In the genomic region with DNA sequence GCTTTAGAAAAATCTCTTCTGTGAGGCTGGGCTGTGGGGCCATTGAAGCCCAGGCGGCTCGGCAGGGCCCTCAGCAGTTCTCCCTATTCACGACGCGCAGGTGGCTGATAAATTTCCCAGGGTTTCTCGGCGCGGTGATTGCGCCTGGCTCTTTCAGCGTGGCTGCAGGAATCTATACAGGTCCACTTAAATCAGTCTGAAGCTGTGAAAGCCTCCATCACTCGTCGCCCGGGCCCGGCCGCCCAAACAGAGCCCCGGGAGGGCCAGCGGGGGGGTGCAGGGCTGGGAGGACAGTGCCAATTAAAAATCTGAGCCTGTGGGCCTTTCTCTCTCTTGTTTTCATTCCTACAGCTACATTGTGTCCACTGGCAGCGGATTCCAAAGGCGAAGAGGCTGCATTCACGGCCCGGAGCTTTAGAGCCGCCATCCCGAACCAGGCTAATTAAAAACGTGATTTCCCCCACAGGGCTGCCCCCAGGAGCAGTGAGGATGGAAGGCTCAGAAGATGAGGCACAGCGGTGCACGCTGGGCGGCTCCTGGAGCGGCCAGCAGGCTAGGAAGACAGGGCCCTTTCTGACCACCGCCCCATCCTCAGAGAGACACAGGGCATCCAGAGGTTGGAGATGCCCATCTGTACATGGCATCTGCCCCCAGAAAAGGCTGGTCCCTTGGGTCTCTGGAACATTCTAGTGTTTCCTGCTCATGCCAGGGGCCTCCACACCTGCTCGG, we compare ENCODE assay signal across 20 cellular contexts.
A peak's percentile ranks its signal among the peaks of the same experiment; 100 is the strongest.
DNase-seq lines count a peak whose midpoint lies in the region; ATAC-seq lines count a peak whose summit lies in the region.
"Had no signal": no experiment of that assay in that cellular context is flagged by ENCODE, and none has a peak within 500 bp of the region (broad histone marks: within the 10 kb centered on the region; RNA-seq: fewer than 3 reads in every experiment).

No MANE protein-coding gene starts in this region.

- H3K27ac ChIP-seq in right cardiac atrium (ENCODE audit: low read length), result peak overlapping the region; percentile 10
- H3K27ac ChIP-seq: A549 had no signal

- H3K27ac Mint-ChIP-seq in activated CD4-positive, alpha-beta T cell treated with anti-CD3 and anti-CD28 coated beads, Interleukin-2, amount 10 ng/mL, durations not matched to agents 7 days and 5 days, result peak overlapping the region; percentile 71
- no peak overlapping the region for H3K27ac Mint-ChIP-seq in activated CD4-positive, alpha-beta T cell treated with anti-CD3 and anti-CD28 coated beads, Interleukin-2, amount 10 ng/mL, durations not matched to agents 24 days and 14 days
- peak overlapping the region; percentile 98 to 99 for H3K27ac Mint-ChIP-seq in T-cell
- peak overlapping the region; percentile 97 for H3K27ac Mint-ChIP-seq in stimulated activated naive B cell treated with anti-CD40 and anti-IgM and Interleukin-4, amounts not matched to agents 10 μg/mL and 1 μg/mL and 100 μg/mL, for 72 hours

- no peaks in the 10 kb centered on the region for H3K27me3 Mint-ChIP-seq in activated CD4-positive, alpha-beta T cell treated with anti-CD3 and anti-CD28 coated beads, Interleukin-2, amount 10 ng/mL, durations not matched to agents 7 days and 5 days
- H3K27me3 Mint-ChIP-seq in activated CD4-positive, alpha-beta T cell treated with anti-CD3 and anti-CD28 coated beads, Interleukin-2, amount 10 ng/mL, durations not matched to agents 24 days and 14 days, result no peaks in the 10 kb centered on the region
- H3K27me3 Mint-ChIP-seq in T-cell, result no peaks in the 10 kb centered on the region
- H3K27me3 Mint-ChIP-seq in stimulated activated naive B cell treated with anti-CD40 and anti-IgM and Interleukin-4, amounts not matched to agents 10 μg/mL and 1 μg/mL and 100 μg/mL, for 72 hours, result no peaks in the 10 kb centered on the region
- H3K27me3 Mint-ChIP-seq: type B pancreatic cell had no signal

- peaks cover 70% of the 10 kb centered on the region for H3K4me1 Mint-ChIP-seq in activated CD4-positive, alpha-beta T cell treated with anti-CD3 and anti-CD28 coated beads, Interleukin-2, amount 10 ng/mL, durations not matched to agents 7 days and 5 days
- H3K4me1 Mint-ChIP-seq in activated CD4-positive, alpha-beta T cell treated with anti-CD3 and anti-CD28 coated beads, Interleukin-2, amount 10 ng/mL, durations not matched to agents 24 days and 14 days, result peaks cover 46% of the 10 kb centered on the region
- H3K4me1 Mint-ChIP-seq in T-cell, result peaks cover 67 to 99% (median 90%) of the 10 kb centered on the region in 3 donors
- peaks cover 86 to 100% of the 10 kb centered on the region in 2 donors for H3K4me1 Mint-ChIP-seq in stimulated activated naive B cell treated with anti-CD40 and anti-IgM and Interleukin-4, amounts not matched to agents 10 μg/mL and 1 μg/mL and 100 μg/mL, for 72 hours

- POLR2A ChIA-PET in activated CD4-positive, alpha-beta T cell treated with anti-CD3 and anti-CD28 coated beads, Interleukin-2, amount 10 ng/mL, durations not matched to agents 7 days and 5 days (lab: Charles Lee), result no interaction called here
- POLR2A ChIA-PET in T-cell (lab: Charles Lee), result no interaction called here

- no peaks in the 10 kb centered on the region for H3K9me3 ChIP-seq in right cardiac atrium (ENCODE audit: control insufficient read depth, low read length)
- H3K9me3 ChIP-seq: A549, sigmoid colon had no signal

- no peaks in the 10 kb centered on the region for H3K27me3 ChIP-seq in right cardiac atrium (ENCODE audit: control insufficient read depth, insufficient read depth)
- H3K27me3 ChIP-seq: sigmoid colon had no signal

- H3K4me3 Mint-ChIP-seq in activated CD4-positive, alpha-beta T cell treated with anti-CD3 and anti-CD28 coated beads, Interleukin-2, amount 10 ng/mL, durations not matched to agents 7 days and 5 days, result no peak overlapping the region
- no peak overlapping the region for H3K4me3 Mint-ChIP-seq in activated CD4-positive, alpha-beta T cell treated with anti-CD3 and anti-CD28 coated beads, Interleukin-2, amount 10 ng/mL, durations not matched to agents 24 days and 14 days
- H3K4me3 Mint-ChIP-seq in T-cell, result no peak overlapping the region
- H3K4me3 Mint-ChIP-seq in stimulated activated naive B cell treated with anti-CD40 and anti-IgM and Interleukin-4, amounts not matched to agents 10 μg/mL and 1 μg/mL and 100 μg/mL, for 72 hours, result no peak overlapping the region
- H3K4me3 Mint-ChIP-seq: type B pancreatic cell had no signal

- 74% methylated on average over 30 of the region's 30 CpGs for WGBS in right cardiac atrium

- peaks cover 67% of the 10 kb centered on the region for H3K4me1 ChIP-seq in right cardiac atrium (ENCODE audit: control insufficient read depth, insufficient read depth, low read length)

- H3K9me3 Mint-ChIP-seq in activated CD4-positive, alpha-beta T cell treated with anti-CD3 and anti-CD28 coated beads, Interleukin-2, amount 10 ng/mL, durations not matched to agents 7 days and 5 days, result no peaks in the 10 kb centered on the region
- H3K9me3 Mint-ChIP-seq in activated CD4-positive, alpha-beta T cell treated with anti-CD3 and anti-CD28 coated beads, Interleukin-2, amount 10 ng/mL, durations not matched to agents 24 days and 14 days, result no peaks in the 10 kb centered on the region
- H3K9me3 Mint-ChIP-seq in T-cell, result no peaks in the 10 kb centered on the region
- H3K9me3 Mint-ChIP-seq in stimulated activated naive B cell treated with anti-CD40 and anti-IgM and Interleukin-4, amounts not matched to agents 10 μg/mL and 1 μg/mL and 100 μg/mL, for 72 hours, result no peaks in the 10 kb centered on the region
- H3K9me3 Mint-ChIP-seq: activated naive CD4-positive, alpha-beta T cell treated with anti-CD3 and anti-CD28 coated beads, Interleukin-2, amount 50 U/mL, for 72 hours; type B pancreatic cell had no signal

- H3K4me3 ChIP-seq in right cardiac atrium (ENCODE audit: low read length), result no peak overlapping the region
- H3K4me3 ChIP-seq: A549, sigmoid colon had no signal

- CTCF ChIA-PET in activated CD4-positive, alpha-beta T cell treated with anti-CD3 and anti-CD28 coated beads, Interleukin-2, amount 10 ng/mL, durations not matched to agents 7 days and 5 days (lab: Charles Lee), result interaction anchor here (0.7 to 2.4 kb wide), 8 partner anchors 14 to 102 kb away, joined by 3 to 7 read pairs (median 3); no protein-coding TSS in a partner anchor
- CTCF ChIA-PET in T-cell (lab: Charles Lee), result interaction anchor here in 1 of 2 donors (1.2 to 1.4 kb wide), 2 partner anchors 11 to 98 kb away, joined by 3 to 6 read pairs; no protein-coding TSS in a partner anchor

- ATAC-seq in T-cell (replicated peaks in 1 of 4) (no peak), right cardiac atrium (no peak), left colon (no peak)
- ATAC-seq in stimulated activated naive B cell treated with anti-CD40 and anti-IgM and Interleukin-4, amounts not matched to agents 10 μg/mL and 1 μg/mL and 100 μg/mL, for 72 hours (replicated peaks), result no peak
- ATAC-seq: A549; activated naive CD4-positive, alpha-beta T cell treated with anti-CD3 and anti-CD28 coated beads, Interleukin-2, amount 50 U/mL, for 72 hours; HepG2 had no signal

- H3K36me3 Mint-ChIP-seq in activated CD4-positive, alpha-beta T cell treated with anti-CD3 and anti-CD28 coated beads, Interleukin-2, amount 10 ng/mL, durations not matched to agents 7 days and 5 days (ENCODE audit: low read depth), result peaks cover 20% of the 10 kb centered on the region
- H3K36me3 Mint-ChIP-seq in activated CD4-positive, alpha-beta T cell treated with anti-CD3 and anti-CD28 coated beads, Interleukin-2, amount 10 ng/mL, durations not matched to agents 24 days and 14 days (ENCODE audit: low read depth), result peaks cover 15% of the 10 kb centered on the region
- H3K36me3 Mint-ChIP-seq in T-cell, result peaks cover 8% of the 10 kb centered on the region
- H3K36me3 Mint-ChIP-seq in stimulated activated naive B cell treated with anti-CD40 and anti-IgM and Interleukin-4, amounts not matched to agents 10 μg/mL and 1 μg/mL and 100 μg/mL, for 72 hours, result peaks cover 6 to 20% of the 10 kb centered on the region in 2 donors
- H3K36me3 Mint-ChIP-seq: activated naive CD4-positive, alpha-beta T cell treated with anti-CD3 and anti-CD28 coated beads, Interleukin-2, amount 50 U/mL, for 72 hours had no signal

- intact Hi-C loops in activated CD4-positive, alpha-beta T cell treated with anti-CD3 and anti-CD28 coated beads, Interleukin-2, amount 10 ng/mL, durations not matched to agents 24 days and 14 days (cut with micrococcal nuclease), result no loop called here
- intact Hi-C loops in right cardiac atrium (cut with DNase I), result loop anchor here in 1 of 4 donors (5.0 kb wide), 1 partner anchor 34 kb away; no protein-coding TSS in a partner anchor
- intact Hi-C loops in left colon (cut with DNase I, micrococcal nuclease), result no loop called here

- no peak for DNase-seq in activated CD4-positive, alpha-beta T cell treated with anti-CD3 and anti-CD28 coated beads, Interleukin-2, amount 10 ng/mL, durations not matched to agents 7 days and 5 days
- no peak for DNase-seq in activated CD4-positive, alpha-beta T cell treated with anti-CD3 and anti-CD28 coated beads, Interleukin-2, amount 10 ng/mL, durations not matched to agents 24 days and 14 days
- DNase-seq in T-cell, result no peak
- DNase-seq in right cardiac atrium, result peak; percentile 4 to 56 (median 48)
- no peak for DNase-seq in stimulated activated naive B cell treated with anti-CD40 and anti-IgM and Interleukin-4, amounts not matched to agents 10 μg/mL and 1 μg/mL and 100 μg/mL, for 72 hours
- DNase-seq in NCI-H774 (lab: John Stamatoyannopoulos, UW), result no peak
- no peak for DNase-seq in SIG-M5 (lab: John Stamatoyannopoulos, UW)
- no peak for DNase-seq in left colon
- DNase-seq: activated CD4-positive, alpha-beta T cell treated with anti-CD3 and anti-CD28 coated beads for 4 hours; activated T-cell treated with anti-CD3 and anti-CD28 coated beads for 4 hours; GF-D8; NCI-H2107; SHP77 treated with DMSO at 0.1 percent for 48 hours; sigmoid colon; stimulated activated CD4-positive, alpha-beta T cell treated with anti-CD3 and anti-CD28 coated beads, Interleukin-4, amount 100 ng/mL, for 1 hour; stimulated activated CD8-positive, alpha-beta memory T cell treated with anti-CD3 and anti-CD28 coated beads, Interleukin-4, amount 100 ng/mL, for 48 hours had no signal

Comparison
In these comparisons a context has a peak if more than half of its experiments do, and no peak if none do; other contexts are left out.
1. DNase-seq: peak in right cardiac atrium (3 of 3); none in activated CD4-positive, alpha-beta T cell treated with anti-CD3 and anti-CD28 coated beads, Interleukin-2, amount 10 ng/mL, durations not matched to agents 7 days and 5 days (single experiment), activated CD4-positive, alpha-beta T cell treated with anti-CD3 and anti-CD28 coated beads, Interleukin-2, amount 10 ng/mL, durations not matched to agents 24 days and 14 days (single experiment), T-cell (0 of 34), stimulated activated naive B cell treated with anti-CD40 and anti-IgM and Interleukin-4, amounts not matched to agents 10 μg/mL and 1 μg/mL and 100 μg/mL, for 72 hours (single experiment), NCI-H774 (single experiment), SIG-M5 (single experiment) and left colon (0 of 2).